8 cellular contexts compared by ENCODE assay signal in genomic region chr16:21820908-21821465, GRCh38. TPM values are rescaled to one million over a fixed set of nuclear protein-coding genes. Genes with fewer than 3 reads are reported as not detected.
A peak's percentile ranks its signal among the peaks of the same experiment; 100 is the strongest.
DNase-seq lines count a peak whose midpoint lies in the region; ATAC-seq and TF ChIP-seq lines count a peak whose summit lies in the region.
"Not testable (repeated sequence)": the region's sequence is repeated elsewhere in the genome, so short reads cannot be mapped to it uniquely, and the experiment has no call there.

No MANE protein-coding gene starts in this region.

- H3K4me1 Mint-ChIP-seq in activated T-cell treated with anti-CD3 and anti-CD28 coated beads, Interleukin-2, amount 50 U/mL, for 4 hours (ENCODE audit: low read depth), result peaks cover 21% of the 10 kb centered on the region
- peaks cover 23% of the 10 kb centered on the region for H3K4me1 Mint-ChIP-seq in dendritic cell treated with granulocyte-macrophage colony-stimulating factor and Interleukin-4, amounts not matched to agents 40 ng/mL and 50 ng/mL, for 4 days (ENCODE audit: low read depth)
- H3K4me1 Mint-ChIP-seq in naive B cell, result peaks cover 15 to 21% (median 16%) of the 10 kb centered on the region in 3 donors

- H3K36me3 ChIP-seq in ACC112 (ENCODE audit: insufficient read depth, low read length); H7 (replicated peaks; ENCODE audit: control insufficient read depth, insufficient read depth, low read length); OCI-LY7 (ENCODE audit: insufficient read depth, low read length); smooth muscle cell (ENCODE audit: low read depth): not testable (repeated sequence)

- not testable (repeated sequence) for H3K79me2 ChIP-seq in ACC112 (ENCODE audit: control insufficient read depth, insufficient read depth, low read length, unreplicated experiment); smooth muscle cell (ENCODE audit: low read depth)
- peaks cover 11% of the 10 kb centered on the region; the same call in 1 of the 2 replicates for H3K79me2 ChIP-seq in OCI-LY7 (ENCODE audit: insufficient read depth, low read depth, low read length)

- intact Hi-C loops in OCI-LY7 (cut with micrococcal nuclease; ENCODE audit: unreplicated experiment); dendritic cell treated with granulocyte-macrophage colony-stimulating factor and Interleukin-4, amounts not matched to agents 40 ng/mL and 50 ng/mL, for 4 days (cut with micrococcal nuclease); right cardiac atrium (cut with DNase I): not testable (repeated sequence)

- H3K27ac Mint-ChIP-seq in dendritic cell treated with granulocyte-macrophage colony-stimulating factor and Interleukin-4, amounts not matched to agents 40 ng/mL and 50 ng/mL, for 4 days, result peak overlapping the region; percentile 95
- peak overlapping the region; percentile 95 to 99 (median 98) for H3K27ac Mint-ChIP-seq in naive B cell

- H3K4me1 ChIP-seq in ACC112 (ENCODE audit: control insufficient read depth, insufficient read depth, low read length, unreplicated experiment); OCI-LY7 (ENCODE audit: insufficient read depth, low read length, poor library complexity, severe bottlenecking); right cardiac atrium (ENCODE audit: control insufficient read depth, insufficient read depth, low read length); smooth muscle cell (ENCODE audit: low read depth): not testable (repeated sequence)

- H3K9ac ChIP-seq in smooth muscle cell (ENCODE audit: low read depth), result not testable (repeated sequence)

- CTCF ChIA-PET in OCI-LY7 (lab: Charles Lee; ENCODE audit: unreplicated experiment), result not testable (repeated sequence)

- peak overlapping the region; percentile 91 for H3K4me3 Mint-ChIP-seq in activated T-cell treated with anti-CD3 and anti-CD28 coated beads, Interleukin-2, amount 50 U/mL, for 4 hours
- H3K4me3 Mint-ChIP-seq in dendritic cell treated with granulocyte-macrophage colony-stimulating factor and Interleukin-4, amounts not matched to agents 40 ng/mL and 50 ng/mL, for 4 days, result peak overlapping the region; percentile 85
- peak overlapping the region; percentile 93 to 100 (median 96) for H3K4me3 Mint-ChIP-seq in naive B cell

- H3K27me3 ChIP-seq in ACC112 (ENCODE audit: insufficient read depth, low read length); H7 (ENCODE audit: control insufficient read depth, insufficient read depth, low read length); right cardiac atrium (ENCODE audit: control insufficient read depth, insufficient read depth); smooth muscle cell (ENCODE audit: low read depth): not testable (repeated sequence)

- H3K9me3 Mint-ChIP-seq in activated T-cell treated with anti-CD3 and anti-CD28 coated beads, Interleukin-2, amount 50 U/mL, for 4 hours; dendritic cell treated with granulocyte-macrophage colony-stimulating factor and Interleukin-4, amounts not matched to agents 40 ng/mL and 50 ng/mL, for 4 days; naive B cell: not testable (repeated sequence)

- not testable (repeated sequence) for TF ChIP-seq CTCF in OCI-LY7 (conservative IDR thresholded peaks at IDR 0.05; ENCODE audit: low read length); smooth muscle cell (IDR thresholded peaks at IDR 0.05; ENCODE audit: borderline replicate concordance, insufficient read depth, poor library complexity, severe bottlenecking)

- H3K9me2 ChIP-seq in OCI-LY7 (ENCODE audit: insufficient read depth, low read length), result not testable (repeated sequence)

- H3F3A ChIP-seq in smooth muscle cell (ENCODE audit: low read depth), result not testable (repeated sequence)

- not testable (repeated sequence) for H3K27me3 Mint-ChIP-seq in activated T-cell treated with anti-CD3 and anti-CD28 coated beads, Interleukin-2, amount 50 U/mL, for 4 hours (ENCODE audit: low read depth); dendritic cell treated with granulocyte-macrophage colony-stimulating factor and Interleukin-4, amounts not matched to agents 40 ng/mL and 50 ng/mL, for 4 days; naive B cell

- not testable (repeated sequence) for ATAC-seq in activated T-cell treated with anti-CD3 and anti-CD28 coated beads, Interleukin-2, amount 50 U/mL, for 4 hours; right cardiac atrium; naive B cell (ENCODE audit: low read depth in 2 of 2)

- H3K27ac ChIP-seq in ACC112 (ENCODE audit: low read depth, low read length) (peak overlapping the region; percentile 65; the same call in 1 of the 2 replicates), OCI-LY7 (ENCODE audit: low read depth, low read length, poor library complexity, severe bottlenecking) (peak overlapping the region; percentile 53), right cardiac atrium (ENCODE audit: low read length) (peak overlapping the region; percentile 71)
- H3K27ac ChIP-seq in smooth muscle cell (ENCODE audit: low read depth), result not testable (repeated sequence)

- not testable (repeated sequence) for H3K36me3 Mint-ChIP-seq in activated T-cell treated with anti-CD3 and anti-CD28 coated beads, Interleukin-2, amount 50 U/mL, for 4 hours (ENCODE audit: insufficient read depth); naive B cell
- H3K36me3 Mint-ChIP-seq in dendritic cell treated with granulocyte-macrophage colony-stimulating factor and Interleukin-4, amounts not matched to agents 40 ng/mL and 50 ng/mL, for 4 days (ENCODE audit: low read depth), result peaks cover 23% of the 10 kb centered on the region

- H3K4me2 ChIP-seq in OCI-LY7 (ENCODE audit: low read length) (peak overlapping the region; percentile 88), smooth muscle cell (peak overlapping the region; percentile 83)

- H4K20me1 ChIP-seq in OCI-LY7 (ENCODE audit: insufficient read depth, low read length); smooth muscle cell (ENCODE audit: low read depth): not testable (repeated sequence)

- POLR2A ChIA-PET in OCI-LY7 (lab: Charles Lee), result interaction anchor here (0.6 to 0.7 kb wide), 2 partner anchors 234 to 995 kb away, joined by 3 read pairs; no protein-coding TSS in a partner anchor

- not testable (repeated sequence) for BruUV-seq in OCI-LY7 (replicated peaks; lab: Mats Ljungman, UMichigan)

- H2AFZ ChIP-seq in ACC112 (ENCODE audit: low read length, unreplicated experiment) (peak overlapping the region; percentile 70), OCI-LY7 (ENCODE audit: low read length) (peak overlapping the region; percentile 100), smooth muscle cell (ENCODE audit: low read depth) (peak overlapping the region; percentile 92)

- DNase-seq in H7; OCI-LY7 (ENCODE audit: low spot score); activated T-cell treated with anti-CD3 and anti-CD28 coated beads, Interleukin-2, amount 50 U/mL, for 4 hours; naive B cell; smooth muscle cell (lab: John Stamatoyannopoulos, UW; ENCODE audit: unreplicated experiment): not testable (repeated sequence)
- DNase-seq in right cardiac atrium, result peak in 1 of 3 donors; percentile 56

- not testable (repeated sequence) for H3K9me3 ChIP-seq in OCI-LY7 (ENCODE audit: low read length); right cardiac atrium (ENCODE audit: control insufficient read depth, low read length); smooth muscle cell (replicated peaks; ENCODE audit: low read depth)

- peak overlapping the region; percentile 76 for H3K4me3 ChIP-seq in ACC112 (ENCODE audit: low read depth, low read length)
- peak overlapping the region; percentile 64 for H3K4me3 ChIP-seq in H7 (ENCODE audit: insufficient read depth, low read depth, low read length)
- H3K4me3 ChIP-seq in OCI-LY7 (ENCODE audit: low read depth, low read length, poor library complexity, severe bottlenecking), result peak overlapping the region; percentile 72
- peak overlapping the region; percentile 42 for H3K4me3 ChIP-seq in right cardiac atrium (ENCODE audit: low read length)
- peak overlapping the region; percentile 55 for H3K4me3 ChIP-seq in smooth muscle cell

- WGBS in right cardiac atrium, result 76% methylated on average over 15 of the region's 15 CpGs
- over 99% methylated on average over 15 of the region's 15 CpGs for WGBS in smooth muscle cell (ENCODE audit: low lambda C conversion rate)

RNA-seq across cellular contexts. Expression of gene NPIPB4, which starts 36.6 kb away (rescaled TPM):
- total RNA-seq in H7 (2014; rRNA removed; shearing (Covaris generic)), result 10.7 and 21.8 TPM in 2 replicates
- 71.9 and 91.7 TPM in 2 replicates for total RNA-seq in OCI-LY7 (2014; rRNA removed; shearing (Covaris generic))
- 435 and 436 TPM in 2 replicates for total RNA-seq in OCI-LY7 (2022)
- total RNA-seq in activated T-cell treated with anti-CD3 and anti-CD28 coated beads, Interleukin-2, amount 50 U/mL, for 4 hours, result 10 to 100 TPM; 72.4 to 88.3 (median 84.4) TPM
- total RNA-seq in right cardiac atrium, result 10 to 100 TPM; 37.2 to 47.6 (median 41.6) TPM
- polyA plus RNA-seq in right cardiac atrium, result 9.4 TPM
- 10 to 100 TPM in 2 of 6 donors, 1 to 10 TPM in 4; 2.9 to 32.8 (median 8.6) TPM for polyA plus RNA-seq in naive B cell (ENCODE audit: low read depth in 6 of 6)
- total RNA-seq in smooth muscle cell, result 7.3 and 10.8 TPM in 2 replicates
- polyA plus RNA-seq in smooth muscle cell, result 11.4 and 23.9 TPM in 2 replicates
